Comparison of ENCODE assay signal across 8 cellular contexts in the genomic region with DNA sequence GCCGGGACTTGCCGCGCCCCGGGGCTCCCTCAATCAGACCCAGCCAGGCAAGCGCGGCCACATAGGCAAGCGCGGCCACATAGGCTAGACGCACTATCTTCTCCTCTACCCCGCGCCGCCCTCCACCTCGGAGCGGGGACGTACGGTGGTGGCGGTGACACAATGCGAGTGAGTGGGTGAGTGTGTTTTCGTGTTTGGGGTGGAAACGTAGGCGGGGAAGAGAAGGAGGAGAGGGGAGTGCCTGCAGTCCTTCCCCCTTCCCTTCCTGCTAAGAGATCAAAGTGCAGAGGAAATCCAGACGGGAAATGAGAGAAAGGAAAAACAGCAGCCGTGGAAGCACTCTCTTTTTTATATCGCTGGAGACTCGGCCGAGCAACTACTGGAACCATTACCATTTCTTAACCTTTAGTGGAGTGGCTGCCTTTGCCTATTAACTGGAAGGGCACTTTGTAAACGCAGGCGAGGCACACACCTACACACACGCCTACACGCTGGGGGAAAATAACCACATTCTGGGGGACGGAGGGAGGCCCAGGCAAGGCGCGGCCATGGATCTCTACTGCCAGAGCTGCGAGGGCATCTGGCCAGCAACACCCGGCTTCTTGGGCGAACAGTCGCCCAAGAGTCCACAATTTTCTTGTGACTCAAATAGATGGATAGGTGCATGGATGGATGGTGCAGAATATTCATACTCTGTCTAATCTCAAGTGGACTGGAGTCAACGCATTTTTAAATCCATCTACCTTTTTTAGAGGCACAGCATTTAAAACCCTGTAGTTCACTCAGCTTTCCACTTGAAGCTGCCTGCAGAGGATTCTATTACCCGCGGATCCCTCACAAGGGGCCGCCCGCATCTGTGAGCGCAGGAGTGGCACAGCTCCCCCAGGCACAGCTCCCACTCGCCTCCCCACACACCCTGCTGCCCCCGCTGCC.
DNase-seq lines count a peak whose midpoint lies in the region; ATAC-seq lines count a peak whose summit lies in the region.

No MANE protein-coding gene starts in this region.

- ATAC-seq in stimulated activated effector memory CD8-positive, alpha-beta T cell treated with anti-CD3 and anti-CD28 coated beads, Interleukin-12 subunit alpha, Interleukin-12 subunit beta, amount 100 ng/mL, for 72 hours, result peak; percentile 43
- ATAC-seq in HG03196 (IDR thresholded peaks at IDR 0.05; ENCODE audit: unreplicated experiment) (no peak), HG02610 (IDR thresholded peaks at IDR 0.05; ENCODE audit: unreplicated experiment) (no peak)

- no peak overlapping the region for H3K27ac Mint-ChIP-seq in stimulated activated effector memory CD8-positive, alpha-beta T cell treated with anti-CD3 and anti-CD28 coated beads, Interleukin-12 subunit alpha, Interleukin-12 subunit beta, amount 100 ng/mL, for 72 hours

- DNase-seq in GDM1 (lab: John Stamatoyannopoulos, UW) (peak; percentile 54), NCI-H510A (lab: John Stamatoyannopoulos, UW) (peak; percentile 56), caudate nucleus (lab: John Stamatoyannopoulos, UW) (peak in 54 of 61 donors; percentile 7 to 78 (median 49)), islet precursor cell (peak; percentile 87), SKM-1 treated with dmso at 0.1 percent for 144 hours (lab: John Stamatoyannopoulos, UW; ENCODE audit: unreplicated experiment) (no peak)
- no peak for DNase-seq in stimulated activated effector memory CD8-positive, alpha-beta T cell treated with anti-CD3 and anti-CD28 coated beads, Interleukin-12 subunit alpha, Interleukin-12 subunit beta, amount 100 ng/mL, for 72 hours (ENCODE audit: low spot score in 2 of 2)

- H3K36me3 Mint-ChIP-seq in stimulated activated effector memory CD8-positive, alpha-beta T cell treated with anti-CD3 and anti-CD28 coated beads, Interleukin-12 subunit alpha, Interleukin-12 subunit beta, amount 100 ng/mL, for 72 hours, result no peaks in the 10 kb centered on the region

- H3K9me3 Mint-ChIP-seq in stimulated activated effector memory CD8-positive, alpha-beta T cell treated with anti-CD3 and anti-CD28 coated beads, Interleukin-12 subunit alpha, Interleukin-12 subunit beta, amount 100 ng/mL, for 72 hours, result peaks cover 2% of the 10 kb centered on the region

- peak overlapping the region; percentile 92 for H3K27ac ChIP-seq in caudate nucleus (ENCODE audit: low read depth, low read length)

- H3K4me3 Mint-ChIP-seq in stimulated activated effector memory CD8-positive, alpha-beta T cell treated with anti-CD3 and anti-CD28 coated beads, Interleukin-12 subunit alpha, Interleukin-12 subunit beta, amount 100 ng/mL, for 72 hours, result no peak overlapping the region

- no peaks in the 10 kb centered on the region for H3K4me1 Mint-ChIP-seq in stimulated activated effector memory CD8-positive, alpha-beta T cell treated with anti-CD3 and anti-CD28 coated beads, Interleukin-12 subunit alpha, Interleukin-12 subunit beta, amount 100 ng/mL, for 72 hours

Comparison
In these comparisons a context has a peak if more than half of its experiments do, and no peak if none do; other contexts are left out.
1. DNase-seq: peak in GDM1 (single experiment), NCI-H510A (single experiment), caudate nucleus (54 of 61) and islet precursor cell (single experiment); none in stimulated activated effector memory CD8-positive, alpha-beta T cell treated with anti-CD3 and anti-CD28 coated beads, Interleukin-12 subunit alpha, Interleukin-12 subunit beta, amount 100 ng/mL, for 72 hours (0 of 2) and SKM-1 treated with dmso at 0.1 percent for 144 hours (single experiment).